8 cellular contexts compared by ENCODE assay signal in genomic region chr6:6588064-6588923, GRCh38. TPM values are rescaled to one million over a fixed set of nuclear protein-coding genes. Genes with fewer than 3 reads are reported as not detected.
DNase-seq lines count a peak whose midpoint lies in the region; ATAC-seq and TF ChIP-seq lines count a peak whose summit lies in the region.

Gene LY86 (plus strand): TSS chr6:6588720. CDS start chr6:6588735, 15 bp downstream.

- peak; percentile 58 for DNase-seq in activated naive CD4-positive, alpha-beta T cell treated with anti-CD3 and anti-CD28 coated beads, Interleukin-2, amount 10 ng/mL, durations not matched to agents 7 days and 5 days
- no peak for DNase-seq in activated naive CD4-positive, alpha-beta T cell treated with anti-CD3 and anti-CD28 coated beads, Interleukin-2, amount 50 U/mL, for 16 hours
- no peak for DNase-seq in WTC11 (ENCODE audit: low spot score)
- no peak for DNase-seq in nephron progenitor cell
- DNase-seq in SHP77 treated with DMSO at 0.1 percent for 48 hours (lab: John Stamatoyannopoulos, UW) = no peak
- no peak for DNase-seq in NCI-H69 (lab: John Stamatoyannopoulos, UW)
- DNase-seq in NCI-H345 treated with DMSO at 0.1 percent for 48 hours (lab: John Stamatoyannopoulos, UW; ENCODE audit: unreplicated experiment) = no peak

- no peaks in the 10 kb centered on the region for H3K27me3 Mint-ChIP-seq in activated naive CD4-positive, alpha-beta T cell treated with anti-CD3 and anti-CD28 coated beads, Interleukin-2, amount 10 ng/mL, durations not matched to agents 7 days and 5 days
- no peaks in the 10 kb centered on the region for H3K27me3 Mint-ChIP-seq in WTC11 (ENCODE audit: low read depth)
- peaks cover 7% of the 10 kb centered on the region for H3K27me3 Mint-ChIP-seq in nephron progenitor cell (ENCODE audit: low read depth, poor library complexity)

- peaks cover 5% of the 10 kb centered on the region for H3K9me3 Mint-ChIP-seq in activated naive CD4-positive, alpha-beta T cell treated with anti-CD3 and anti-CD28 coated beads, Interleukin-2, amount 10 ng/mL, durations not matched to agents 7 days and 5 days
- H3K9me3 Mint-ChIP-seq in WTC11 (peaks cover 10% of the 10 kb centered on the region), nephron progenitor cell (peaks cover 10% of the 10 kb centered on the region)

- POLR2A ChIA-PET in WTC11 (lab: Charles Lee) = interaction anchor here (1.1 kb wide), 1 partner anchor 41 kb away, joined by 3 read pairs; no protein-coding TSS in a partner anchor

- TF ChIP-seq CTCF in WTC11 (IDR thresholded peaks at IDR 0.05) = no peak
- no peak for TF ChIP-seq CTCF in nephron progenitor cell (IDR thresholded peaks at IDR 0.05)

- H3K4me3 Mint-ChIP-seq in activated naive CD4-positive, alpha-beta T cell treated with anti-CD3 and anti-CD28 coated beads, Interleukin-2, amount 10 ng/mL, durations not matched to agents 7 days and 5 days = peak within 1 kb of the TSS; percentile 74
- no peak within 1 kb of the TSS for H3K4me3 Mint-ChIP-seq in WTC11
- no peak within 1 kb of the TSS for H3K4me3 Mint-ChIP-seq in nephron progenitor cell

- peaks cover 95% of the 10 kb centered on the region for H3K4me1 Mint-ChIP-seq in activated naive CD4-positive, alpha-beta T cell treated with anti-CD3 and anti-CD28 coated beads, Interleukin-2, amount 10 ng/mL, durations not matched to agents 7 days and 5 days
- H3K4me1 Mint-ChIP-seq in WTC11 (peaks cover 22% of the 10 kb centered on the region), nephron progenitor cell (peaks cover 30% of the 10 kb centered on the region)

- peaks cover 50% of the 10 kb centered on the region for H3K36me3 Mint-ChIP-seq in activated naive CD4-positive, alpha-beta T cell treated with anti-CD3 and anti-CD28 coated beads, Interleukin-2, amount 10 ng/mL, durations not matched to agents 7 days and 5 days
- H3K36me3 Mint-ChIP-seq in WTC11 = no peaks in the 10 kb centered on the region
- H3K36me3 Mint-ChIP-seq in nephron progenitor cell (ENCODE audit: low read depth) = no peaks in the 10 kb centered on the region

- peak within 1 kb of the TSS; percentile 99 for H3K27ac Mint-ChIP-seq in activated naive CD4-positive, alpha-beta T cell treated with anti-CD3 and anti-CD28 coated beads, Interleukin-2, amount 10 ng/mL, durations not matched to agents 7 days and 5 days
- H3K27ac Mint-ChIP-seq in WTC11 = no peak within 1 kb of the TSS
- H3K27ac Mint-ChIP-seq in nephron progenitor cell = peak within 1 kb of the TSS; percentile 85

- CTCF ChIA-PET in activated naive CD4-positive, alpha-beta T cell treated with anti-CD3 and anti-CD28 coated beads, Interleukin-2, amount 10 ng/mL, durations not matched to agents 7 days and 5 days (lab: Charles Lee) = interaction anchor here (0.7 to 1.2 kb wide), 4 partner anchors 17 to 139 kb away, joined by 3 read pairs; no protein-coding TSS in a partner anchor
- CTCF ChIA-PET in WTC11 (lab: Charles Lee) = no interaction called here

- ATAC-seq in HG03025 (IDR thresholded peaks at IDR 0.05; ENCODE audit: low FRiP score, unreplicated experiment) = peak; percentile 49
- ATAC-seq in WTC11 = peak; percentile 72

TF ChIP-seq in WTC11, 78 proteins besides CTCF, POLR2A, EP300 and RAD21:
- TF ChIP-seq PRRX2 (CRISPR knock-in tag; IDR thresholded peaks at IDR 0.05) (no peak), SMAD3 (CRISPR knock-in tag; IDR thresholded peaks at IDR 0.05; ENCODE audit: borderline replicate concordance) (no peak), SMAD4 (CRISPR knock-in tag; IDR thresholded peaks at IDR 0.05) (no peak), CREB1 (CRISPR knock-in tag; IDR thresholded peaks at IDR 0.05) (no peak), PRDM15 (CRISPR knock-in tag; IDR thresholded peaks at IDR 0.05) (no peak), CREM (CRISPR knock-in tag; IDR thresholded peaks at IDR 0.05) (no peak), ATF6 (CRISPR knock-in tag; IDR thresholded peaks at IDR 0.05) (no peak), MLX (CRISPR knock-in tag; IDR thresholded peaks at IDR 0.05) (no peak), IRF1 (CRISPR knock-in tag; IDR thresholded peaks at IDR 0.05) (no peak), USF2 (CRISPR knock-in tag; IDR thresholded peaks at IDR 0.05) (no peak)

RNA-seq across cellular contexts. Expression of gene LY86, which starts in this region (rescaled TPM):
- total RNA-seq in WTC11 (2021) = 0.16 to 0.21 TPM in 2 of 3 replicates, not detected in the other

Comparison
In these comparisons a context has a peak if more than half of its experiments do, and no peak if none do; other contexts are left out.
1. Peak in ATAC-seq in WTC11; RNA of the gene not detected or under 1 TPM.